In genomic region chr3:119258915-119259314, GRCh38 we compare ENCODE assay signal across 10 cellular contexts. TPM values are rescaled to one million over a fixed set of nuclear protein-coding genes. Genes with fewer than 3 reads are reported as not detected.
DNase-seq lines count a peak whose midpoint lies in the region; ATAC-seq, FAIRE-seq and TF ChIP-seq lines count a peak whose summit lies in the region.
"Had no signal": no experiment of that assay in that cellular context is flagged by ENCODE, and none has a peak within 500 bp of the region (broad histone marks: within the 10 kb centered on the region; RNA-seq: fewer than 3 reads in every experiment).

No MANE protein-coding gene starts in this region.

- H3K36me3 ChIP-seq in Loucy (ENCODE audit: insufficient read depth, low read length) (no peaks in the 10 kb centered on the region), left lung (no peaks in the 10 kb centered on the region), kidney (ENCODE audit: control insufficient read depth in 1 of 2, insufficient read depth in 2 of 2, low read length in 2 of 2) (no peaks in the 10 kb centered on the region)

- no peak overlapping the region for H3K4me3 ChIP-seq in Loucy (ENCODE audit: low read length, poor library complexity, severe bottlenecking)
- no peak overlapping the region for H3K4me3 ChIP-seq in left lung
- H3K4me3 ChIP-seq in kidney (ENCODE audit: low read length in 2 of 2): no peak overlapping the region

- TF ChIP-seq CTCF in Loucy (conservative IDR thresholded peaks at IDR 0.05; ENCODE audit: low read length) (no peak), left lung (IDR thresholded peaks at IDR 0.05) (no peak), kidney (IDR thresholded peaks at IDR 0.05; ENCODE audit: borderline replicate concordance, extremely low read depth, insufficient read depth) (no peak)

- H3K27ac ChIP-seq in left lung (no peak overlapping the region), kidney (ENCODE audit: low read depth in 2 of 2, low read length in 2 of 2) (no peak overlapping the region)

- H3K27me3 ChIP-seq in Loucy (ENCODE audit: insufficient read depth, low read length, poor library complexity, severe bottlenecking) (no peaks in the 10 kb centered on the region), left lung (no peaks in the 10 kb centered on the region)

- no peaks in the 10 kb centered on the region for H3K9me3 ChIP-seq in Loucy (ENCODE audit: insufficient read depth, low read depth, low read length)
- H3K9me3 ChIP-seq in left lung: no peaks in the 10 kb centered on the region
- no peaks in the 10 kb centered on the region for H3K9me3 ChIP-seq in kidney (ENCODE audit: control insufficient read depth in 1 of 2, low read length in 2 of 2)

- peak overlapping the region; percentile 59 for H2AFZ ChIP-seq in Loucy (ENCODE audit: low read length)

- intact Hi-C loops in left lung (cut with DNase I) (no loop called here), kidney (cut with DNase I) (no loop called here)
- intact Hi-C loops in activated CD4-positive, alpha-beta memory T cell treated with anti-CD3 and anti-CD28 coated beads for 36 hours (cut with micrococcal nuclease): no loop called here

- no peak overlapping the region for H3K4me2 ChIP-seq in Loucy (ENCODE audit: low read depth, low read length, poor library complexity, severe bottlenecking)

- POLR2A ChIA-PET in activated CD4-positive, alpha-beta memory T cell treated with anti-CD3 and anti-CD28 coated beads for 36 hours (lab: Charles Lee): no interaction called here

- no peaks in the 10 kb centered on the region for H3K9me3 Mint-ChIP-seq in activated CD4-positive, alpha-beta memory T cell treated with anti-CD3 and anti-CD28 coated beads for 36 hours

- no peaks in the 10 kb centered on the region for H3F3A ChIP-seq in Loucy (ENCODE audit: low read depth)

- H3K79me2 ChIP-seq in Loucy (ENCODE audit: insufficient read depth, low read length): no peaks in the 10 kb centered on the region

- H3K4me3 Mint-ChIP-seq in activated CD4-positive, alpha-beta memory T cell treated with anti-CD3 and anti-CD28 coated beads for 36 hours: no peak overlapping the region

- no peaks in the 10 kb centered on the region for H4K20me1 ChIP-seq in Loucy (ENCODE audit: insufficient read depth, low read length, poor library complexity, severe bottlenecking)

- no peak overlapping the region for H3K27ac Mint-ChIP-seq in activated CD4-positive, alpha-beta memory T cell treated with anti-CD3 and anti-CD28 coated beads for 36 hours

- no peaks in the 10 kb centered on the region for H3K4me1 Mint-ChIP-seq in activated CD4-positive, alpha-beta memory T cell treated with anti-CD3 and anti-CD28 coated beads for 36 hours (ENCODE audit: low read depth)

- H3K4me1 ChIP-seq in Loucy (ENCODE audit: insufficient read depth, low read length, poor library complexity, severe bottlenecking) (peaks cover 19% of the 10 kb centered on the region), left lung (peaks cover 0 to 12% of the 10 kb centered on the region in 2 donors), kidney (ENCODE audit: control insufficient read depth in 1 of 2, insufficient read depth in 1 of 2, low read depth in 1 of 2, low read length in 2 of 2) (peaks cover 0 to 3% of the 10 kb centered on the region in 2 donors)

- H3K27me3 Mint-ChIP-seq in activated CD4-positive, alpha-beta memory T cell treated with anti-CD3 and anti-CD28 coated beads for 36 hours: no peaks in the 10 kb centered on the region

- H3K9ac ChIP-seq in Loucy (ENCODE audit: low read depth, low read length, poor library complexity, severe bottlenecking) (no peak overlapping the region), kidney (ENCODE audit: low read length in 2 of 2) (no peak overlapping the region)

- no peaks in the 10 kb centered on the region for H3K36me3 Mint-ChIP-seq in activated CD4-positive, alpha-beta memory T cell treated with anti-CD3 and anti-CD28 coated beads for 36 hours

- ATAC-seq in GM18519 (IDR thresholded peaks at IDR 0.05; ENCODE audit: low FRiP score, unreplicated experiment) (peak; percentile 91), HG02588 (IDR thresholded peaks at IDR 0.05; ENCODE audit: unreplicated experiment) (peak; percentile 88), left lung (peak; percentile 62)

- CTCF ChIA-PET in activated CD4-positive, alpha-beta memory T cell treated with anti-CD3 and anti-CD28 coated beads for 36 hours (lab: Charles Lee): interaction anchor here (1.6 to 2.9 kb wide), 2 partner anchors 17 to 18 kb away, joined by 4 to 13 read pairs; partner anchors contain the start of gene B4GALT4

- no peak for FAIRE-seq in kidney (lab: Jason Lieb, UNC)
- FAIRE-seq: colon had no signal

- no peak for DNase-seq in left lung
- DNase-seq in HuH-7 (ENCODE audit: low spot score): no peak
- no peak for DNase-seq in SK-N-DZ (ENCODE audit: low spot score)
- DNase-seq in kidney: no peak
- no peak for DNase-seq in activated CD4-positive, alpha-beta memory T cell treated with anti-CD3 and anti-CD28 coated beads for 36 hours
- DNase-seq: NCI-H1436 treated with DMSO at 0.1 percent for 48 hours had no signal

- H3K9me2 ChIP-seq in Loucy (replicated peaks; ENCODE audit: low read depth, low read length): no peaks in the 10 kb centered on the region

RNA-seq across cellular contexts. Expression of gene B4GALT4, which starts 18.2 kb away (rescaled TPM):
- total RNA-seq in left lung: 10 to 100 TPM; 14.9 to 19.3 TPM
- polyA plus RNA-seq in SK-N-DZ (2014; cell fraction: cytosol; rRNA removed): 14.4 and 20.8 TPM in 2 replicates
- 7.8 and 19.4 TPM in 2 replicates for polyA plus RNA-seq in SK-N-DZ (2014; cell fraction: nucleus; rRNA removed)
- 23.1 TPM for total RNA-seq in kidney
- polyA plus RNA-seq in kidney (ENCODE audit: insufficient read depth, low read depth, low replicate concordance): 29.9 TPM
- total RNA-seq in activated CD4-positive, alpha-beta memory T cell treated with anti-CD3 and anti-CD28 coated beads for 36 hours: 10 to 100 TPM; 13.5 to 14.2 TPM

RNA-seq across cellular contexts. Expression of gene ARHGAP31, which starts 35.3 kb away (rescaled TPM):
- 10 to 100 TPM; 61.8 to 70.3 TPM for total RNA-seq in left lung
- polyA plus RNA-seq in SK-N-DZ (2014; cell fraction: cytosol; rRNA removed): 0.02 TPM in 1 of 2 replicates, not detected in the other
- polyA plus RNA-seq in SK-N-DZ (2014; cell fraction: nucleus; rRNA removed): not detected in 2 replicates
- total RNA-seq in kidney: 28.7 TPM
- polyA plus RNA-seq in kidney (ENCODE audit: insufficient read depth, low read depth, low replicate concordance): 3.2 TPM
- total RNA-seq in activated CD4-positive, alpha-beta memory T cell treated with anti-CD3 and anti-CD28 coated beads for 36 hours: 10 to 100 TPM; 10.8 to 11.4 TPM
